1 cellular context compared by ENCODE assay signal in the genomic region with DNA sequence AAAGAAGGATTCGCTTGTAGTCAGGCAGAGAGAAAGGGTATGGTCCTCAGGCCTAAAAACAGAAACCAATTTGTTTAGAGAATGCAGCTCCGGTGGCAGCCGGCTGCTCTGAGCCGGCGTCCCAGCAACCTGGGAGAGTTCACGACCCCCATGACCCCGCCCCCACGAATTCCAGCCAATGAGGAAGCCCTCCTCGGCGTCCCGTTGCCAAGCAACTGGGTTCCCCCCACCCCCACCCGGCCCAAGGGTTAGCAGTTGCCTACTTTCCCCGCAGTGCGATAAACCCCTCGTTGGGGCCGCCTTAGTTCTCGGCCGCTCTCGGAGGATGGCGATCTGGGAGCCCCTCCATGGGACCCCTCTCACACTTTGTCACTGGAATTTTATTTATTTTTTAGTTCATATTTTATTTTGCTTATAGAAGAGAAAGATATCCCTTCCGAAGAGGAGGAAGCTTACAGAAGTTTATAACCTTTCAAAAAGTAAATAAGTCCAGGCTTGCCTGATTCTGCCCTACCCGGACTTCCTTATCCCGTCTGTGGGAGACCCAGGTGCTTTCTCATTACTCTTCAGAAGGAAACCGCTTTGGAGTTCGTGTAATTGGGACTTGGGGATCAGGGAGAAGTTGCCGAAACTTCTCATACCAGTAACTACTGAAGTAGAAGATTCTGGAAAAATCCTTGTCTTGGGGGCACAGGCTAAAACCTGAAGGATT.
TF ChIP-seq lines count a peak whose summit lies in the region.

A gene with protein sequence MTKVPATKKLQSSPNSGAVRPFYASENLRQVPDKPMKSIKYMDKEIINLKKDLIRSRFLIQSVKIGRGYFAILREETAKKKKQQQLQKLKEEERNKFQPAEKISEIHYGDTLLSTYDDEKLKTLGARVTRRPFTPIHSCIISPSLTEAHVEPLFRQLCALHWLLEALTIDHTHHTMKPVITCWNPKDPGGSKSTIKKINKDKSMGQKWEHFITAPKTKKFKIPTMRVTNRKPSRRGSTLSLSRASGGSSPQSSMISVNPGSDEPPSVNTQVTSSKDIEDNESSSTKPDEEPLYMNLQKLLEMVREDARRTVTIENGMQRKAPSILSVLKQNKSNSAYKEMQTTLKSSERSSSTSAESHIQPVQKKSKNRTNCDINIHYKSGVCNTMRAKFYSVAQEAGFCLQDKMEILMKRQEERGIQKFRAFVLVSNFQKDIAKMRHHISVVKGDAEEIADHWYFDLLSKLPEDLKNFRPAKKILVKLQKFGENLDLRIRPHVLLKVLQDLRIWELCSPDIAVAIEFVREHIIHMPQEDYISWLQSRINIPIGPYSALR (plus strand): TSS at position 271 of the 712 bp plus-strand sequence. CDS start 448 bp downstream, outside the sequence.

TF ChIP-seq in HepG2, 621 proteins besides CTCF, POLR2A, EP300 and RAD21:
- TF ChIP-seq ZNF251 (CRISPR knock-in tag; IDR thresholded peaks at IDR 0.05): no peak
- TF ChIP-seq, protein P1, sequence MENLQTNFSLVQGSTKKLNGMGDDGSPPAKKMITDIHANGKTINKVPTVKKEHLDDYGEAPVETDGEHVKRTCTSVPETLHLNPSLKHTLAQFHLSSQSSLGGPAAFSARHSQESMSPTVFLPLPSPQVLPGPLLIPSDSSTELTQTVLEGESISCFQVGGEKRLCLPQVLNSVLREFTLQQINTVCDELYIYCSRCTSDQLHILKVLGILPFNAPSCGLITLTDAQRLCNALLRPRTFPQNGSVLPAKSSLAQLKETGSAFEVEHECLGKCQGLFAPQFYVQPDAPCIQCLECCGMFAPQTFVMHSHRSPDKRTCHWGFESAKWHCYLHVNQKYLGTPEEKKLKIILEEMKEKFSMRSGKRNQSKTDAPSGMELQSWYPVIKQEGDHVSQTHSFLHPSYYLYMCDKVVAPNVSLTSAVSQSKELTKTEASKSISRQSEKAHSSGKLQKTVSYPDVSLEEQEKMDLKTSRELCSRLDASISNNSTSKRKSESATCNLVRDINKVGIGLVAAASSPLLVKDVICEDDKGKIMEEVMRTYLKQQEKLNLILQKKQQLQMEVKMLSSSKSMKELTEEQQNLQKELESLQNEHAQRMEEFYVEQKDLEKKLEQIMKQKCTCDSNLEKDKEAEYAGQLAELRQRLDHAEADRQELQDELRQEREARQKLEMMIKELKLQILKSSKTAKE (CRISPR knock-in tag; IDR thresholded peaks at IDR 0.05; ENCODE audit: borderline replicate concordance): no peak
- TF ChIP-seq EED (CRISPR knock-in tag; IDR thresholded peaks at IDR 0.05): no peak
- no peak for TF ChIP-seq TBP (CRISPR knock-in tag; IDR thresholded peaks at IDR 0.05)
TF ChIP-seq in HepG2: peak in this region for 0.
